In the genomic region with DNA sequence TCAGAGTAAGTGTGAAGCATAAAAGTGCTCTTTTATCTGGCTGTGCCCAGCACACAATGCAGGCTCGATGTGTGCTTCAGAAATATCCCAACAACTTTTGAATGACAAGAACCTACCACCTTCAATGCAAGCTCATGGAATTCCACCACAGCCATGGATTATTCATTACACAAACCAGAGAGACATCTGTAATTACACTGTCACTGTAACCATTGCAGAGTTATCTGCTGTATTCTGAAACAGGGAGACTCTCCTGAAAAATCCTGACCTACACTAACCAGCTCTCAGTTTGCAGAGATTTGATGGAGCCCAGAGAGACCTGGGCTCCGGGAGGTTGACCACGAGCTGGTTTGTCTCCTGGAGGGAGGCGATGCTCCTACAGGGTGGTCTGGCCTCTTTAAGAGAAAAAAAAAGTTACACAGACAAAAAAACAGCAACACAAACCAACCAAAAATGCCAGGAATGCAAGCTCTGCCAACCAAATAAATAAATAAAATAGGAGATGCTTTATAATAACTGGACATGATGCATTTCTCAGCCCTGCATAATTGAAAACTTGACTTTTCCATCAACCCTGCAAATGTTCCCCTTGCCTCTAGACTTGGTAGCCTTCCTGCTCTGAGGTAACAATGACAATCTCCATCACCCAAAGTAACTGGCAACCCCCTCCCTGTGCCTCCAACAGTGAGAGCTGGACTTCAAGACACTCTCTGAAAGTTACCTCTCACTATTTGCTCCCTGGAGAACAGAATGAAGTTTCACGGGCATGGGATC, we compare ENCODE assay signal across 8 cellular contexts.
DNase-seq lines count a peak whose midpoint lies in the region; ATAC-seq and TF ChIP-seq lines count a peak whose summit lies in the region.

No MANE protein-coding gene starts in this region.

- H3K27me3 Mint-ChIP-seq in activated naive CD8-positive, alpha-beta T cell treated with anti-CD3 and anti-CD28 coated beads for 36 hours = no peaks in the 10 kb centered on the region

- peaks cover 50% of the 10 kb centered on the region for H3K4me1 Mint-ChIP-seq in activated naive CD8-positive, alpha-beta T cell treated with anti-CD3 and anti-CD28 coated beads for 36 hours

- H3K36me3 ChIP-seq in right atrium auricular region (peaks cover 14% of the 10 kb centered on the region), lower lobe of right lung (peaks cover 6% of the 10 kb centered on the region), aorta (ENCODE audit: control insufficient read depth in 1 of 2, insufficient read depth in 2 of 2, low read length in 1 of 2) (no peaks in the 10 kb centered on the region), H7 (replicated peaks; ENCODE audit: control insufficient read depth, insufficient read depth, low read length) (no peaks in the 10 kb centered on the region)

- DNase-seq in right atrium auricular region (ENCODE audit: low spot score) = no peak
- no peak for DNase-seq in Right ventricle myocardium inferior (ENCODE audit: missing footprints)
- DNase-seq in activated naive CD8-positive, alpha-beta T cell treated with anti-CD3 and anti-CD28 coated beads for 36 hours = no peak
- DNase-seq in lower lobe of right lung = no peak
- no peak for DNase-seq in aorta
- no peak for DNase-seq in NCI-H510A treated with DMSO at 0.1 percent for 48 hours (lab: John Stamatoyannopoulos, UW)
- DNase-seq in H7 = no peak
- no peak for DNase-seq in KBM-7

- WGBS in aorta, 2 donors = 62 to 65% methylated on average over 5 of the region's 5 CpGs

- in situ Hi-C loops in KBM-7 (cut with MboI; ENCODE audit: low pct_unique_long_range_greater_than_20kb, low sequenced_read_pairs) = no loop called here

- no peaks in the 10 kb centered on the region for H3K27me3 ChIP-seq in right atrium auricular region
- no peaks in the 10 kb centered on the region for H3K27me3 ChIP-seq in lower lobe of right lung (ENCODE audit: low read depth)
- no peaks in the 10 kb centered on the region for H3K27me3 ChIP-seq in aorta (ENCODE audit: control insufficient read depth in 1 of 2, insufficient read depth in 2 of 2, low read length in 1 of 2)
- H3K27me3 ChIP-seq in H7 (ENCODE audit: control insufficient read depth, insufficient read depth, low read length) = peaks cover 2% of the 10 kb centered on the region; the same call in 1 of the 2 replicates

- H3K9me3 ChIP-seq in right atrium auricular region = no peaks in the 10 kb centered on the region
- H3K9me3 ChIP-seq in lower lobe of right lung = no peaks in the 10 kb centered on the region
- H3K9me3 ChIP-seq in aorta (ENCODE audit: control insufficient read depth, low read length) = no peaks in the 10 kb centered on the region

- H3K4me1 ChIP-seq in right atrium auricular region (peaks cover 0 to 81% of the 10 kb centered on the region in 2 donors), lower lobe of right lung (peaks cover 59% of the 10 kb centered on the region), aorta (ENCODE audit: control insufficient read depth in 1 of 2, insufficient read depth in 2 of 2, low read length in 2 of 2) (peaks cover 2 to 11% of the 10 kb centered on the region in 2 donors)

- H3K36me3 Mint-ChIP-seq in activated naive CD8-positive, alpha-beta T cell treated with anti-CD3 and anti-CD28 coated beads for 36 hours = peaks cover 88% of the 10 kb centered on the region

- H3K27ac ChIP-seq in right atrium auricular region (peak overlapping the region; percentile 95 to 96), lower lobe of right lung (peak overlapping the region; percentile 95), aorta (ENCODE audit: low read depth in 1 of 2, low read length in 2 of 2) (peak overlapping the region in 1 of 2 donors; percentile 76)

- peak overlapping the region; percentile 64 to 77 for H3K4me3 ChIP-seq in right atrium auricular region
- peak overlapping the region; percentile 71 for H3K4me3 ChIP-seq in lower lobe of right lung
- H3K4me3 ChIP-seq in aorta (ENCODE audit: low read length in 2 of 2) = peak overlapping the region; percentile 13 to 29
- H3K4me3 ChIP-seq in H7 (ENCODE audit: insufficient read depth, low read depth, low read length) = no peak overlapping the region

- ATAC-seq in Right ventricle myocardium inferior (no peak), lower lobe of right lung (no peak), aorta (ENCODE audit: low FRiP score) (no peak)

- peak overlapping the region; percentile 97 for H3K4me3 Mint-ChIP-seq in activated naive CD8-positive, alpha-beta T cell treated with anti-CD3 and anti-CD28 coated beads for 36 hours

- peak overlapping the region; percentile 99 for H3K27ac Mint-ChIP-seq in activated naive CD8-positive, alpha-beta T cell treated with anti-CD3 and anti-CD28 coated beads for 36 hours

- intact Hi-C loops in Right ventricle myocardium inferior (cut with DNase I) = no loop called here
- intact Hi-C loops in lower lobe of right lung (cut with DNase I) = loop anchor here (10.0 kb wide), 1 partner anchor 53 kb away; no protein-coding TSS in a partner anchor
- intact Hi-C loops in aorta (cut with DNase I) = no loop called here

- H3K9me3 Mint-ChIP-seq in activated naive CD8-positive, alpha-beta T cell treated with anti-CD3 and anti-CD28 coated beads for 36 hours = no peaks in the 10 kb centered on the region

- TF ChIP-seq CTCF in right atrium auricular region (IDR thresholded peaks at IDR 0.05) (no peak), lower lobe of right lung (IDR thresholded peaks at IDR 0.05) (no peak)
